8 cellular contexts compared by ENCODE assay signal in the genomic region with DNA sequence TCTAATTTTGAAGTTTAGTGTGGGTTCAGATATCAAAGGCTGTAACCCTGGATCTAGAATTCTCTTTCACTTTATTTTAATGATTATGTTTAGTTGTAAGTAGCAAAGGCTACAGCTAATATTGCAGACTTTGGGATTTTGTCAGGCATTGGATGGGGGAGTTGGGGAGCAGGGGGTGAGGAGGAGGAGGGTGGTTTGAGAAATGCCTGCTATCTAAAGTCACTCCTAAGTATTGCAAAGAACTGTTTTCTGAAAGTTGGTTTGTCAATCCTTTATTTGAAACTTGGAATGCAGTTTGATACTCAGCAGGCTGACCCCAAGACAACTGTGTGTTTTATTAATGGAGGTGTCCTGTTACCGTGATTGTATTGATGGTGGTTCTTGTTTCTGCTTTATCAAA. TPM values are rescaled to one million over a fixed set of nuclear protein-coding genes. Genes with fewer than 3 reads are reported as not detected.
DNase-seq lines count a peak whose midpoint lies in the region; ATAC-seq and TF ChIP-seq lines count a peak whose summit lies in the region.

No MANE protein-coding gene starts in this region.

- H3K4me1 Mint-ChIP-seq in GM23338 = peaks cover 40% of the 10 kb centered on the region

- peaks cover 21% of the 10 kb centered on the region for H3K27me3 Mint-ChIP-seq in GM23338 (ENCODE audit: insufficient read depth, low read depth, poor library complexity)

- H3K27me3 ChIP-seq in GM23338 (ENCODE audit: insufficient read depth) (no peaks in the 10 kb centered on the region), SJSA1 (replicated peaks) (no peaks in the 10 kb centered on the region), fibroblast of lung (ENCODE audit: control insufficient read depth, insufficient read depth, low read length) (no peaks in the 10 kb centered on the region), ascending aorta (no peaks in the 10 kb centered on the region)

- H3K27ac ChIP-seq in GM23338 (ENCODE audit: low read depth) = no peak overlapping the region
- H3K27ac ChIP-seq in SJSA1 = no peak overlapping the region
- H3K27ac ChIP-seq in fibroblast of lung (ENCODE audit: insufficient read depth, low read length) = no peak overlapping the region
- H3K27ac ChIP-seq in ascending aorta = no peak overlapping the region

- H3K9me3 ChIP-seq in SJSA1 (replicated peaks) = no peaks in the 10 kb centered on the region
- no peaks in the 10 kb centered on the region for H3K9me3 ChIP-seq in fibroblast of lung (ENCODE audit: control insufficient read depth, insufficient read depth, low read depth, low read length)
- no peaks in the 10 kb centered on the region for H3K9me3 ChIP-seq in ascending aorta

- H3K79me2 ChIP-seq in GM23338 (replicated peaks; ENCODE audit: insufficient read depth) (peaks cover 57% of the 10 kb centered on the region), fibroblast of lung (ENCODE audit: control insufficient read depth, insufficient read depth, low read length) (no peaks in the 10 kb centered on the region)

- DNase-seq in GM23338 (ENCODE audit: low spot score) (no peak), SJSA1 (ENCODE audit: low read depth in 1 of 2, low spot score in 2 of 2) (no peak), fibroblast of lung (ENCODE audit: low read depth in 2 of 2) (no peak), retinal pigment epithelial cell (ENCODE audit: low read depth) (no peak), amniotic stem cell (lab: John Stamatoyannopoulos, UW) (no peak), ascending aorta (ENCODE audit: low spot score in 2 of 2) (no peak), NCI-H510A treated with DMSO at 0.1 percent for 48 hours (lab: John Stamatoyannopoulos, UW) (no peak)
- DNase-seq in stimulated activated CD4-positive, alpha-beta T cell treated with anti-CD3 and anti-CD28 coated beads, Interleukin-2, amount 100 ng/mL, for 24 hours = no peak

- H3K4me2 ChIP-seq in GM23338 = peak overlapping the region; percentile 70
- H3K4me2 ChIP-seq in fibroblast of lung (ENCODE audit: extremely low read depth, insufficient read depth, low read length) = peak overlapping the region; percentile 94

- H3K27ac Mint-ChIP-seq in GM23338 = peak overlapping the region; percentile 23; the same call in 1 of the 2 replicates

- H2AFZ ChIP-seq in GM23338 (no peak overlapping the region), fibroblast of lung (ENCODE audit: low read length) (no peak overlapping the region)

- H4K20me1 ChIP-seq in GM23338 (replicated peaks; ENCODE audit: insufficient read depth) = peaks cover 11% of the 10 kb centered on the region; the same call in 1 of the 2 replicates
- H4K20me1 ChIP-seq in fibroblast of lung (ENCODE audit: control insufficient read depth, extremely low read depth, insufficient read depth, low read length) = no peaks in the 10 kb centered on the region

- peaks cover 23% of the 10 kb centered on the region for H3K4me1 ChIP-seq in GM23338 (ENCODE audit: insufficient read depth)
- peaks cover 33% of the 10 kb centered on the region for H3K4me1 ChIP-seq in SJSA1 (replicated peaks)
- peaks cover 2% of the 10 kb centered on the region for H3K4me1 ChIP-seq in fibroblast of lung (ENCODE audit: control insufficient read depth, extremely low read depth, insufficient read depth, low read length)
- H3K4me1 ChIP-seq in ascending aorta = peaks cover 0 to 7% of the 10 kb centered on the region in 2 donors

- no peak overlapping the region for H3K9ac ChIP-seq in fibroblast of lung (ENCODE audit: insufficient read depth, low read length)

- peaks cover 18% of the 10 kb centered on the region; the same call in 2 of the 3 replicates for H3K36me3 Mint-ChIP-seq in GM23338 (ENCODE audit: low read depth)

- no peak for ATAC-seq in GM23338

- H3K9me2 ChIP-seq in GM23338 (ENCODE audit: insufficient read depth) = no peaks in the 10 kb centered on the region

- intact Hi-C loops in ascending aorta (cut with DNase I) = loop anchor here (5.0 kb wide), 1 partner anchor 184 kb away; no protein-coding TSS in a partner anchor

- no peaks in the 10 kb centered on the region for H3F3A ChIP-seq in GM23338 (replicated peaks; ENCODE audit: low read depth)

- peak overlapping the region; percentile 98 for H3K4me3 Mint-ChIP-seq in GM23338

- H3K36me3 ChIP-seq in GM23338 (ENCODE audit: insufficient read depth) (peaks cover 10% of the 10 kb centered on the region), SJSA1 (0 out of 2 replicates have a peak, but pooled peaks cover 3% of the 10 kb centered on the region), fibroblast of lung (ENCODE audit: control insufficient read depth, insufficient read depth, low read length) (no peaks in the 10 kb centered on the region), ascending aorta (peaks cover 5 to 8% of the 10 kb centered on the region in 2 donors)

- H3K9me3 Mint-ChIP-seq in GM23338 = no peaks in the 10 kb centered on the region

- peak overlapping the region; percentile 90 for H3K4me3 ChIP-seq in GM23338
- H3K4me3 ChIP-seq in SJSA1 = 0 out of 2 replicates have a peak overlapping the region, but pooled peaks have one; percentile 56
- H3K4me3 ChIP-seq in fibroblast of lung (replicated peaks in 1 of 4; ENCODE audit: control extremely low read depth in 1 of 4, insufficient read depth in 1 of 4, low read depth in 3 of 4, low read length in 4 of 4) = peak overlapping the region in 2 of 4 experiments; percentile 70 to 91
- H3K4me3 ChIP-seq in retinal pigment epithelial cell (ENCODE audit: low read length) = peak overlapping the region; percentile 72
- peak overlapping the region in 1 of 2 donors; percentile 93 for H3K4me3 ChIP-seq in ascending aorta

- no peak for TF ChIP-seq CTCF in GM23338 (conservative IDR thresholded peaks at IDR 0.05; ENCODE audit: low read depth in 2 of 2)
- TF ChIP-seq CTCF in fibroblast of lung (conservative IDR thresholded peaks at IDR 0.05 in 1 of 2, IDR thresholded peaks at IDR 0.05 in 1 of 2; ENCODE audit: low read depth in 1 of 2, low read length in 2 of 2) = no peak
- no peak for TF ChIP-seq CTCF in retinal pigment epithelial cell (conservative IDR thresholded peaks at IDR 0.05; ENCODE audit: low read depth, low read length)
- TF ChIP-seq CTCF in ascending aorta (IDR thresholded peaks at IDR 0.05) = no peak

TF ChIP-seq in GM23338, 12 proteins besides CTCF, POLR2A, EP300 and RAD21 (continues in another document):
- TF ChIP-seq EZH2 (IDR thresholded peaks at IDR 0.05; ENCODE audit: low read depth, unreplicated experiment) (no peak), STAT1 (IDR thresholded peaks at IDR 0.05; ENCODE audit: unreplicated experiment) (no peak), POLR2AphosphoS5 (IDR thresholded peaks at IDR 0.05; ENCODE audit: low read depth) (no peak), CREB1 (CRISPR knock-in tag; IDR thresholded peaks at IDR 0.05; ENCODE audit: low read depth) (no peak), ZNF331 (CRISPR knock-in tag; IDR thresholded peaks at IDR 0.05; ENCODE audit: low read depth) (no peak)
- TF ChIP-seq, protein P1, sequence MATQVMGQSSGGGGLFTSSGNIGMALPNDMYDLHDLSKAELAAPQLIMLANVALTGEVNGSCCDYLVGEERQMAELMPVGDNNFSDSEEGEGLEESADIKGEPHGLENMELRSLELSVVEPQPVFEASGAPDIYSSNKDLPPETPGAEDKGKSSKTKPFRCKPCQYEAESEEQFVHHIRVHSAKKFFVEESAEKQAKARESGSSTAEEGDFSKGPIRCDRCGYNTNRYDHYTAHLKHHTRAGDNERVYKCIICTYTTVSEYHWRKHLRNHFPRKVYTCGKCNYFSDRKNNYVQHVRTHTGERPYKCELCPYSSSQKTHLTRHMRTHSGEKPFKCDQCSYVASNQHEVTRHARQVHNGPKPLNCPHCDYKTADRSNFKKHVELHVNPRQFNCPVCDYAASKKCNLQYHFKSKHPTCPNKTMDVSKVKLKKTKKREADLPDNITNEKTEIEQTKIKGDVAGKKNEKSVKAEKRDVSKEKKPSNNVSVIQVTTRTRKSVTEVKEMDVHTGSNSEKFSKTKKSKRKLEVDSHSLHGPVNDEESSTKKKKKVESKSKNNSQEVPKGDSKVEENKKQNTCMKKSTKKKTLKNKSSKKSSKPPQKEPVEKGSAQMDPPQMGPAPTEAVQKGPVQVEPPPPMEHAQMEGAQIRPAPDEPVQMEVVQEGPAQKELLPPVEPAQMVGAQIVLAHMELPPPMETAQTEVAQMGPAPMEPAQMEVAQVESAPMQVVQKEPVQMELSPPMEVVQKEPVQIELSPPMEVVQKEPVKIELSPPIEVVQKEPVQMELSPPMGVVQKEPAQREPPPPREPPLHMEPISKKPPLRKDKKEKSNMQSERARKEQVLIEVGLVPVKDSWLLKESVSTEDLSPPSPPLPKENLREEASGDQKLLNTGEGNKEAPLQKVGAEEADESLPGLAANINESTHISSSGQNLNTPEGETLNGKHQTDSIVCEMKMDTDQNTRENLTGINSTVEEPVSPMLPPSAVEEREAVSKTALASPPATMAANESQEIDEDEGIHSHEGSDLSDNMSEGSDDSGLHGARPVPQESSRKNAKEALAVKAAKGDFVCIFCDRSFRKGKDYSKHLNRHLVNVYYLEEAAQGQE (IDR thresholded peaks at IDR 0.05; ENCODE audit: unreplicated experiment) = no peak
- TF ChIP-seq, protein P2, sequence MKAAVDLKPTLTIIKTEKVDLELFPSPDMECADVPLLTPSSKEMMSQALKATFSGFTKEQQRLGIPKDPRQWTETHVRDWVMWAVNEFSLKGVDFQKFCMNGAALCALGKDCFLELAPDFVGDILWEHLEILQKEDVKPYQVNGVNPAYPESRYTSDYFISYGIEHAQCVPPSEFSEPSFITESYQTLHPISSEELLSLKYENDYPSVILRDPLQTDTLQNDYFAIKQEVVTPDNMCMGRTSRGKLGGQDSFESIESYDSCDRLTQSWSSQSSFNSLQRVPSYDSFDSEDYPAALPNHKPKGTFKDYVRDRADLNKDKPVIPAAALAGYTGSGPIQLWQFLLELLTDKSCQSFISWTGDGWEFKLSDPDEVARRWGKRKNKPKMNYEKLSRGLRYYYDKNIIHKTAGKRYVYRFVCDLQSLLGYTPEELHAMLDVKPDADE (IDR thresholded peaks at IDR 0.05) = no peak

RNA-seq across cellular contexts. Expression of gene NTPCR, which starts 1.2 kb away (rescaled TPM):
- 64.1 and 80.7 TPM in 2 replicates for total RNA-seq in GM23338 (2014; rRNA removed; shearing (Covaris generic))
- 150 TPM in 2 replicates for polyA plus RNA-seq in GM23338 (2016; fragmentation: Nextera tagmentation; extraction: Ambion mirVana)
- total RNA-seq in SJSA1 (2014; rRNA removed; shearing (Covaris generic)) = 40.2 and 46.6 TPM in 2 replicates
- 20.8 and 23.0 TPM in 2 replicates for total RNA-seq in fibroblast of lung
- polyA plus RNA-seq in fibroblast of lung = 27.9 and 37.2 TPM in 2 replicates
- 38.4 and 50.1 TPM in 2 replicates for polyA plus RNA-seq in fibroblast of lung (2012)
- polyA minus RNA-seq in fibroblast of lung (ENCODE audit: low replicate concordance) = 4.9 and 6.7 TPM in 2 replicates
- 41.6 TPM for total RNA-seq in ascending aorta
